Comparison of ENCODE assay signal across 14 cellular contexts in genomic region chr1:54850737-54851136, GRCh38. TPM values are rescaled to one million over a fixed set of nuclear protein-coding genes. Genes with fewer than 3 reads are reported as not detected.
DNase-seq lines count a peak whose midpoint lies in the region; ATAC-seq and TF ChIP-seq lines count a peak whose summit lies in the region.
"Had no signal": no experiment of that assay in that cellular context is flagged by ENCODE, and none has a peak within 500 bp of the region (broad histone marks: within the 10 kb centered on the region; RNA-seq: fewer than 3 reads in every experiment).

No MANE protein-coding gene starts in this region.

- peak; percentile 88 for DNase-seq in EH (ENCODE audit: low read depth)
- DNase-seq in RPMI7951 (ENCODE audit: low read depth): peak; percentile 95
- DNase-seq in fibroblast of lung (ENCODE audit: low read depth in 2 of 2): peak; percentile 97 to 100
- DNase-seq in renal cortical epithelial cell (ENCODE audit: low read depth): peak; percentile 95
- no peak for DNase-seq in stimulated activated naive CD8-positive, alpha-beta T cell treated with anti-CD3 and anti-CD28 coated beads, Interleukin-15, Interleukin-2, amounts not matched to agents 100 U/mL and 50 U/mL, for 24 hours
- no peak for DNase-seq in GM19240 (ENCODE audit: insufficient read length, low spot score)
- DNase-seq in CD4-positive, alpha-beta T cell: no peak
- no peak for DNase-seq in activated CD4-positive, alpha-beta T cell treated with anti-CD3 and anti-CD28 coated beads, Interleukin-2, amount 10 ng/mL, durations not matched to agents 24 days and 14 days
- DNase-seq: activated CD4-positive, alpha-beta T cell treated with anti-CD3 and anti-CD28 coated beads, Interleukin-2, amount 50 U/mL, for 1 hour; KBM-7; NCI-H510A had no signal

- H3K4me2 ChIP-seq in fibroblast of lung (ENCODE audit: extremely low read depth, insufficient read depth, low read length): no peak overlapping the region

- H2AFZ ChIP-seq in fibroblast of lung (ENCODE audit: low read length): no peak overlapping the region

- H3K27me3 Mint-ChIP-seq in CD4-positive, alpha-beta T cell: no peaks in the 10 kb centered on the region
- H3K27me3 Mint-ChIP-seq in activated CD4-positive, alpha-beta T cell treated with anti-CD3 and anti-CD28 coated beads, Interleukin-2, amount 10 ng/mL, durations not matched to agents 24 days and 14 days: no peaks in the 10 kb centered on the region
- H3K27me3 Mint-ChIP-seq: stimulated activated naive CD8-positive, alpha-beta T cell treated with anti-CD3 and anti-CD28 coated beads, Interleukin-15, Interleukin-2, amounts not matched to agents 100 ng/mL and 50 ng/mL, for 24 hours had no signal

- H4K20me1 ChIP-seq in fibroblast of lung (ENCODE audit: control insufficient read depth, extremely low read depth, insufficient read depth, low read length): no peaks in the 10 kb centered on the region

- H3K36me3 ChIP-seq in fibroblast of lung (ENCODE audit: control insufficient read depth, insufficient read depth, low read length): peaks cover 29% of the 10 kb centered on the region

- no peaks in the 10 kb centered on the region for H3K27me3 ChIP-seq in fibroblast of lung (ENCODE audit: control insufficient read depth, insufficient read depth, low read length)
- no peaks in the 10 kb centered on the region for H3K27me3 ChIP-seq in CD4-positive, alpha-beta T cell (ENCODE audit: control insufficient read depth, insufficient read depth, low read length)

- POLR2A ChIA-PET in CD4-positive, alpha-beta T cell (lab: Charles Lee): no interaction called here

- H3K36me3 Mint-ChIP-seq in CD4-positive, alpha-beta T cell (ENCODE audit: low read depth): peaks cover 8% of the 10 kb centered on the region
- H3K36me3 Mint-ChIP-seq in activated CD4-positive, alpha-beta T cell treated with anti-CD3 and anti-CD28 coated beads, Interleukin-2, amount 10 ng/mL, durations not matched to agents 24 days and 14 days (ENCODE audit: low read depth): peaks cover 57% of the 10 kb centered on the region

- H3K4me1 Mint-ChIP-seq in CD4-positive, alpha-beta T cell (ENCODE audit: low read depth): no peaks in the 10 kb centered on the region
- no peaks in the 10 kb centered on the region for H3K4me1 Mint-ChIP-seq in activated CD4-positive, alpha-beta T cell treated with anti-CD3 and anti-CD28 coated beads, Interleukin-2, amount 10 ng/mL, durations not matched to agents 24 days and 14 days

- peak overlapping the region; percentile 69 for H3K27ac ChIP-seq in fibroblast of lung (ENCODE audit: insufficient read depth, low read length)
- H3K27ac ChIP-seq in CD4-positive, alpha-beta T cell (ENCODE audit: low read depth, low read length): no peak overlapping the region

- no peaks in the 10 kb centered on the region for H3K9me3 Mint-ChIP-seq in CD4-positive, alpha-beta T cell
- H3K9me3 Mint-ChIP-seq in activated CD4-positive, alpha-beta T cell treated with anti-CD3 and anti-CD28 coated beads, Interleukin-2, amount 10 ng/mL, durations not matched to agents 24 days and 14 days: no peaks in the 10 kb centered on the region
- H3K9me3 Mint-ChIP-seq: nephron; stimulated activated naive CD8-positive, alpha-beta T cell treated with anti-CD3 and anti-CD28 coated beads, Interleukin-15, Interleukin-2, amounts not matched to agents 100 ng/mL and 50 ng/mL, for 24 hours had no signal

- no peak for ATAC-seq in stimulated activated naive CD8-positive, alpha-beta T cell treated with anti-CD3 and anti-CD28 coated beads, Interleukin-15, Interleukin-2, amounts not matched to agents 100 U/mL and 50 U/mL, for 24 hours
- no peak for ATAC-seq in CD4-positive, alpha-beta T cell (ENCODE audit: poor library complexity)

- peaks cover 6% of the 10 kb centered on the region for H3K4me1 ChIP-seq in fibroblast of lung (ENCODE audit: control insufficient read depth, extremely low read depth, insufficient read depth, low read length)

- H3K79me2 ChIP-seq in fibroblast of lung (ENCODE audit: control insufficient read depth, insufficient read depth, low read length): no peaks in the 10 kb centered on the region

- intact Hi-C loops in CD4-positive, alpha-beta T cell (cut with DNase I, micrococcal nuclease): no loop called here
- intact Hi-C loops in activated CD4-positive, alpha-beta T cell treated with anti-CD3 and anti-CD28 coated beads, Interleukin-2, amount 10 ng/mL, durations not matched to agents 24 days and 14 days (cut with micrococcal nuclease): no loop called here

- CTCF ChIA-PET in CD4-positive, alpha-beta T cell (lab: Charles Lee): no interaction called here

- H3K9ac ChIP-seq in fibroblast of lung (ENCODE audit: insufficient read depth, low read length): no peak overlapping the region

- no peak overlapping the region for H3K4me3 Mint-ChIP-seq in CD4-positive, alpha-beta T cell
- H3K4me3 Mint-ChIP-seq in activated CD4-positive, alpha-beta T cell treated with anti-CD3 and anti-CD28 coated beads, Interleukin-2, amount 10 ng/mL, durations not matched to agents 24 days and 14 days: no peak overlapping the region
- H3K4me3 Mint-ChIP-seq: nephron; stimulated activated naive CD8-positive, alpha-beta T cell treated with anti-CD3 and anti-CD28 coated beads, Interleukin-15, Interleukin-2, amounts not matched to agents 100 ng/mL and 50 ng/mL, for 24 hours had no signal

- TF ChIP-seq CTCF in fibroblast of lung (conservative IDR thresholded peaks at IDR 0.05 in 1 of 2, IDR thresholded peaks at IDR 0.05 in 1 of 2; ENCODE audit: low read depth in 1 of 2, low read length in 2 of 2): no peak
- no peak for TF ChIP-seq CTCF in CD4-positive, alpha-beta T cell (IDR thresholded peaks at IDR 0.05)

- H3K4me3 ChIP-seq in fibroblast of lung (replicated peaks in 1 of 4; ENCODE audit: control extremely low read depth in 1 of 4, insufficient read depth in 1 of 4, low read depth in 3 of 4, low read length in 4 of 4): no peak overlapping the region

- no peak overlapping the region for H3K27ac Mint-ChIP-seq in CD4-positive, alpha-beta T cell
- H3K27ac Mint-ChIP-seq in activated CD4-positive, alpha-beta T cell treated with anti-CD3 and anti-CD28 coated beads, Interleukin-2, amount 10 ng/mL, durations not matched to agents 24 days and 14 days: no peak overlapping the region
- H3K27ac Mint-ChIP-seq: stimulated activated naive CD8-positive, alpha-beta T cell treated with anti-CD3 and anti-CD28 coated beads, Interleukin-15, Interleukin-2, amounts not matched to agents 100 ng/mL and 50 ng/mL, for 24 hours had no signal

- H3K9me3 ChIP-seq in fibroblast of lung (ENCODE audit: control insufficient read depth, insufficient read depth, low read depth, low read length): no peaks in the 10 kb centered on the region
- H3K9me3 ChIP-seq in CD4-positive, alpha-beta T cell (ENCODE audit: control insufficient read depth, low read length): no peaks in the 10 kb centered on the region

RNA-seq across cellular contexts. Expression of gene DHCR24, which starts 36.3 kb away (rescaled TPM):
- 63.0 and 67.8 TPM in 2 replicates for total RNA-seq in RPMI7951 (2014; rRNA removed; shearing (Covaris generic))
- total RNA-seq in fibroblast of lung (98.9 and 329 TPM in 2 replicates), renal cortical epithelial cell (383 and 608 TPM in 2 replicates)
- 217 and 314 TPM in 2 replicates for polyA plus RNA-seq in fibroblast of lung
- 225 and 293 TPM in 2 replicates for polyA plus RNA-seq in fibroblast of lung (2012)
- 1,689 and 1,763 TPM in 2 replicates for polyA minus RNA-seq in fibroblast of lung (ENCODE audit: low replicate concordance)
- total RNA-seq in CD4-positive, alpha-beta T cell: under 1 TPM; 0.34 to 0.55 TPM
- 207 and 211 TPM in 2 replicates for total RNA-seq in activated CD4-positive, alpha-beta T cell treated with anti-CD3 and anti-CD28 coated beads, Interleukin-2, amount 10 ng/mL, durations not matched to agents 24 days and 14 days

RNA-seq across cellular contexts. Expression of gene TTC22, which starts 49.6 kb away (rescaled TPM):
- total RNA-seq in RPMI7951 (2014; rRNA removed; shearing (Covaris generic)): not detected in 2 replicates
- total RNA-seq in fibroblast of lung (not detected in 2 replicates), renal cortical epithelial cell (6.9 and 10.3 TPM in 2 replicates)
- polyA plus RNA-seq in fibroblast of lung: not detected in 2 replicates
- polyA plus RNA-seq in fibroblast of lung (2012): not detected in 2 replicates
- not detected in 2 replicates for polyA minus RNA-seq in fibroblast of lung (ENCODE audit: low replicate concordance)
- total RNA-seq in CD4-positive, alpha-beta T cell: 1 to 10 TPM; 4.4 to 4.5 TPM
- 1.6 TPM in 2 replicates for total RNA-seq in activated CD4-positive, alpha-beta T cell treated with anti-CD3 and anti-CD28 coated beads, Interleukin-2, amount 10 ng/mL, durations not matched to agents 24 days and 14 days
- total RNA-seq: dermis microvascular lymphatic vessel endothelial cell had no signal

Comparison
In these comparisons a context has a peak if more than half of its experiments do, and no peak if none do; other contexts are left out.
1. DNase-seq: peak in EH (single experiment), RPMI7951 (single experiment), fibroblast of lung (2 of 2) and renal cortical epithelial cell (single experiment); none in stimulated activated naive CD8-positive, alpha-beta T cell treated with anti-CD3 and anti-CD28 coated beads, Interleukin-15, Interleukin-2, amounts not matched to agents 100 U/mL and 50 U/mL, for 24 hours (single experiment), GM19240 (single experiment), CD4-positive, alpha-beta T cell (0 of 10) and activated CD4-positive, alpha-beta T cell treated with anti-CD3 and anti-CD28 coated beads, Interleukin-2, amount 10 ng/mL, durations not matched to agents 24 days and 14 days (single experiment).
2. RNA of gene DHCR24, which starts 36.3 kb away (total RNA-seq): 383 to 608 TPM in renal cortical epithelial cell, 98.9 to 329 TPM in fibroblast of lung, 207 to 211 TPM in activated CD4-positive, alpha-beta T cell treated with anti-CD3 and anti-CD28 coated beads, Interleukin-2, amount 10 ng/mL, durations not matched to agents 24 days and 14 days and 63.0 to 67.8 TPM in RPMI7951; 0.34 to 0.55 TPM in CD4-positive, alpha-beta T cell; every median in the first group is over 10 times any median in the second.